In the genomic region with DNA sequence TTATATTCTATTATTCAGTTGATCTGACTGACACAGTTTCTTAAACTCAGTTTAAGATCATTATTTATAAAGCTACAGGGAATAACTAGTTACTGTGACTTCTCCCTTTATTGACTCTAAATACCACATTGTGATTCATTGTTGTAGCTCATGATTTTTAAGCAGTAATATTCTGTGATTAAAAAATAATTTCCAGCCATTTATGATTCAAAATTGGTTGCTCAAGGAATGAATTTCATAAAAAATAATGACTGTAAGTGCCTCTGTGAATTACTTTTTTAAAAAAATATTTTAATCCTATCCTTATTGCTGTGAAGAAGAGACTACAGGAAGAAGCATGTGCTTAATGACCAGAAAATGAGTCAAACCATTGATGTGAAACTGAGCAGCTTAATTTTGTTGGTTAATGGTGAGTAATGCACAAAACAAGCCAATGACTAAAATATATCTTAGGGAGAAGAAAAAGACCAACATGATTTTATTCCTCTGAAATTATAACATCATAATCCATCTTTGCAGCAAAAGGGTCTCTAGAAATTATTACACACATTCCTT, we compare ENCODE assay signal across 19 cellular contexts.
DNase-seq lines count a peak whose midpoint lies in the region; ATAC-seq and TF ChIP-seq lines count a peak whose summit lies in the region.
"Had no signal": no experiment of that assay in that cellular context is flagged by ENCODE, and none has a peak within 500 bp of the region (broad histone marks: within the 10 kb centered on the region; RNA-seq: fewer than 3 reads in every experiment).

No MANE protein-coding gene starts in this region.

- no peaks in the 10 kb centered on the region for H3K36me3 Mint-ChIP-seq in HFFc6 (ENCODE audit: low read depth)
- H3K36me3 Mint-ChIP-seq: activated naive CD8-positive, alpha-beta T cell; natural killer cell had no signal

- in situ Hi-C loops in astrocyte of the cerebellum (cut with HindIII; ENCODE audit: low sequenced_read_pairs): no loop called here

- TF ChIP-seq POLR2A in sigmoid colon (IDR thresholded peaks at IDR 0.05): no peak

- no peak for TF ChIP-seq CTCF in HFFc6 (IDR thresholded peaks at IDR 0.05)
- no peak for TF ChIP-seq CTCF in astrocyte of the cerebellum (IDR thresholded peaks at IDR 0.05; ENCODE audit: low read depth, low read length, missing control alignments)
- TF ChIP-seq CTCF in foreskin keratinocyte (conservative IDR thresholded peaks at IDR 0.05): no peak
- no peak for TF ChIP-seq CTCF in sigmoid colon (IDR thresholded peaks at IDR 0.05)

- no peaks in the 10 kb centered on the region for H3K9me3 Mint-ChIP-seq in HFFc6

- peak overlapping the region; percentile 26 for H3K27ac ChIP-seq in foreskin keratinocyte
- no peak overlapping the region for H3K27ac ChIP-seq in sigmoid colon
- H3K27ac ChIP-seq: thoracic aorta had no signal

- peaks cover 26% of the 10 kb centered on the region for H3K4me1 Mint-ChIP-seq in HFFc6 (ENCODE audit: low read depth)
- H3K4me1 Mint-ChIP-seq: natural killer cell had no signal

- DNase-seq in A172 (ENCODE audit: low spot score) (peak; percentile 31), HFFc6 (peak; percentile 65), astrocyte of the cerebellum (ENCODE audit: low read depth) (peak; percentile 52), foreskin keratinocyte (peak; percentile 58 to 81), SHP77 (lab: John Stamatoyannopoulos, UW) (no peak), sigmoid colon (no peak), T-helper 1 cell (no peak)
- DNase-seq: activated T-cell treated with anti-CD3 and anti-CD28 coated beads, Interleukin-2, amount 50 U/mL, for 24 hours; Calu3; erythroblast; natural killer cell; NCI-H774; SHP77 treated with DMSO at 0.1 percent for 48 hours; stimulated activated CD4-positive, alpha-beta T cell treated with anti-CD3 and anti-CD28 coated beads, Interleukin-2, amount 100 ng/mL, for 48 hours; stimulated activated CD8-positive, alpha-beta memory T cell treated with anti-CD3 and anti-CD28 coated beads, Interleukin-4, amount 100 ng/mL, for 48 hours; T-helper 9 cell had no signal

- H3K27me3 Mint-ChIP-seq in HFFc6 (ENCODE audit: insufficient read depth): no peaks in the 10 kb centered on the region
- H3K27me3 Mint-ChIP-seq: activated naive CD8-positive, alpha-beta T cell; activated T-cell treated with anti-CD3 and anti-CD28 coated beads, Interleukin-2, amount 50 U/mL, for 24 hours had no signal

- H3K27ac Mint-ChIP-seq in HFFc6: peak overlapping the region; percentile 34
- H3K27ac Mint-ChIP-seq: activated naive CD8-positive, alpha-beta T cell; activated T-cell treated with anti-CD3 and anti-CD28 coated beads, Interleukin-2, amount 50 U/mL, for 24 hours; natural killer cell had no signal

- no peaks in the 10 kb centered on the region for H3K9me3 ChIP-seq in sigmoid colon
- H3K9me3 ChIP-seq: thoracic aorta had no signal

- H3K4me1 ChIP-seq in foreskin keratinocyte (peaks cover 13% of the 10 kb centered on the region), sigmoid colon (no peaks in the 10 kb centered on the region)

- H3K27me3 ChIP-seq in foreskin keratinocyte (no peaks in the 10 kb centered on the region), sigmoid colon (no peaks in the 10 kb centered on the region)

- H3K4me3 ChIP-seq in astrocyte of the cerebellum (ENCODE audit: low read depth, low read length): no peak overlapping the region
- no peak overlapping the region for H3K4me3 ChIP-seq in sigmoid colon
- H3K4me3 ChIP-seq: thoracic aorta had no signal

- ATAC-seq in foreskin keratinocyte: peak; percentile 100
- no peak for ATAC-seq in HG03378 (IDR thresholded peaks at IDR 0.05; ENCODE audit: unreplicated experiment)
- ATAC-seq: natural killer cell had no signal

- intact Hi-C loops in sigmoid colon (cut with DNase I): no loop called here

- no peak for TF ChIP-seq EP300 in sigmoid colon (IDR thresholded peaks at IDR 0.05)

- no peaks in the 10 kb centered on the region for H3K36me3 ChIP-seq in sigmoid colon
- H3K36me3 ChIP-seq: thoracic aorta had no signal

- H3K4me3 Mint-ChIP-seq in HFFc6: 0 out of 2 replicates have a peak overlapping the region, but pooled peaks have one; percentile 4
- H3K4me3 Mint-ChIP-seq: activated naive CD8-positive, alpha-beta T cell; activated T-cell treated with anti-CD3 and anti-CD28 coated beads, Interleukin-2, amount 50 U/mL, for 24 hours; natural killer cell had no signal

Comparison
In these comparisons a context has a peak if more than half of its experiments do, and no peak if none do; other contexts are left out.
1. DNase-seq: peak in A172 (single experiment), HFFc6 (single experiment), astrocyte of the cerebellum (single experiment) and foreskin keratinocyte (2 of 2); none in SHP77 (0 of 2), sigmoid colon (single experiment) and T-helper 1 cell (0 of 5).